8 cellular contexts compared by ENCODE assay signal in the genomic region with DNA sequence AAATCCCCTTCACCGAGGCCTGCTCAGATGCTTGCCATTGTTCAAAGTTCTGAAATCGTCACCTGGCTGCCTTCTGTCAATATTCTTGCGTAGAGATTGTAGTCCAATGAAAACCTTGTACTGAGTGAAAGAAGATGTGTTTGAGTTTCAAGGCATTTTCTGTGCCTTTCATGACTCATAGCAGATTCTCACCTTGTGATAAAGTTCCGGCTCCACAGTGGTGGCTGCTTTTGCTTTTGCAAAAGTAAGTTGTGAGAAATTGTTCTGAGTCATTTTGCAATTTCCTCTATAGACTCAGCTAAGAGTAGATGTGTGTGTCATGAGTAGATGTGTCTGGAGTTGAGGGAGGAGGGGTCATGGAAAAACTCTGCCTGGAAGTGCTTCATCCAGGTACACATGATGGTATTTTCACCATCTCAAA. TPM values are rescaled to one million over a fixed set of nuclear protein-coding genes. Genes with fewer than 3 reads are reported as not detected.
DNase-seq lines count a peak whose midpoint lies in the region; ATAC-seq and TF ChIP-seq lines count a peak whose summit lies in the region.

No MANE protein-coding gene starts in this region.

- no peaks in the 10 kb centered on the region for H3K4me1 Mint-ChIP-seq in activated B cell treated with CpG ODN at 0.5 μM for 24 hours

- peak; percentile 99 for ATAC-seq in HG03175 (IDR thresholded peaks at IDR 0.05; ENCODE audit: unreplicated experiment)
- ATAC-seq in activated B cell treated with CpG ODN at 0.5 μM for 24 hours (ENCODE audit: low read depth): peak; percentile 34

- DNase-seq in AG08396 (ENCODE audit: low spot score): peak; percentile 57
- peak; percentile 72 for DNase-seq in GM19240 (ENCODE audit: insufficient read length, low spot score)
- DNase-seq in activated B cell treated with CpG ODN at 0.5 μM for 24 hours: no peak
- peak; percentile 90 for DNase-seq in fibroblast of pulmonary artery (ENCODE audit: low read depth)
- DNase-seq in stromal cell of bone marrow (ENCODE audit: low read depth): peak; percentile 55
- DNase-seq in NCI-H1105 treated with DMSO at 0.1 percent for 48 hours (lab: John Stamatoyannopoulos, UW): no peak
- DNase-seq in NCI-H2081 (lab: John Stamatoyannopoulos, UW): no peak

- no peak for TF ChIP-seq CTCF in activated B cell treated with CpG ODN at 0.5 μM for 24 hours (IDR thresholded peaks at IDR 0.05)
- no peak for TF ChIP-seq CTCF in fibroblast of pulmonary artery (IDR thresholded peaks at IDR 0.05; ENCODE audit: low read length, missing control alignments)

- H3K9me3 Mint-ChIP-seq in activated B cell treated with CpG ODN at 0.5 μM for 24 hours: no peaks in the 10 kb centered on the region

- no peaks in the 10 kb centered on the region for H3K36me3 Mint-ChIP-seq in activated B cell treated with CpG ODN at 0.5 μM for 24 hours (ENCODE audit: low read depth)

- no peaks in the 10 kb centered on the region for H3K27me3 Mint-ChIP-seq in activated B cell treated with CpG ODN at 0.5 μM for 24 hours

- POLR2A ChIA-PET in activated B cell treated with CpG ODN at 0.5 μM for 24 hours (lab: Charles Lee): no interaction called here

- intact Hi-C loops in activated B cell treated with CpG ODN at 0.5 μM for 24 hours (cut with micrococcal nuclease): no loop called here

- CTCF ChIA-PET in activated B cell treated with CpG ODN at 0.5 μM for 24 hours (lab: Charles Lee): no interaction called here

- H3K4me3 Mint-ChIP-seq in activated B cell treated with CpG ODN at 0.5 μM for 24 hours: no peak overlapping the region

- no peak overlapping the region for H3K27ac Mint-ChIP-seq in activated B cell treated with CpG ODN at 0.5 μM for 24 hours

- H3K4me3 ChIP-seq in fibroblast of pulmonary artery (replicated peaks; ENCODE audit: low read depth, low read length): no peak overlapping the region

RNA-seq across cellular contexts. Expression of gene CLDN20, which starts 39.8 kb away (rescaled TPM):
- total RNA-seq in activated B cell treated with CpG ODN at 0.5 μM for 24 hours: not detected in 2 replicates

Comparison
In these comparisons a context has a peak if more than half of its experiments do, and no peak if none do; other contexts are left out.
1. DNase-seq: peak in AG08396 (single experiment), GM19240 (single experiment), fibroblast of pulmonary artery (single experiment) and stromal cell of bone marrow (single experiment); none in activated B cell treated with CpG ODN at 0.5 μM for 24 hours (single experiment), NCI-H1105 treated with DMSO at 0.1 percent for 48 hours (single experiment) and NCI-H2081 (0 of 2).